In the genomic region with DNA sequence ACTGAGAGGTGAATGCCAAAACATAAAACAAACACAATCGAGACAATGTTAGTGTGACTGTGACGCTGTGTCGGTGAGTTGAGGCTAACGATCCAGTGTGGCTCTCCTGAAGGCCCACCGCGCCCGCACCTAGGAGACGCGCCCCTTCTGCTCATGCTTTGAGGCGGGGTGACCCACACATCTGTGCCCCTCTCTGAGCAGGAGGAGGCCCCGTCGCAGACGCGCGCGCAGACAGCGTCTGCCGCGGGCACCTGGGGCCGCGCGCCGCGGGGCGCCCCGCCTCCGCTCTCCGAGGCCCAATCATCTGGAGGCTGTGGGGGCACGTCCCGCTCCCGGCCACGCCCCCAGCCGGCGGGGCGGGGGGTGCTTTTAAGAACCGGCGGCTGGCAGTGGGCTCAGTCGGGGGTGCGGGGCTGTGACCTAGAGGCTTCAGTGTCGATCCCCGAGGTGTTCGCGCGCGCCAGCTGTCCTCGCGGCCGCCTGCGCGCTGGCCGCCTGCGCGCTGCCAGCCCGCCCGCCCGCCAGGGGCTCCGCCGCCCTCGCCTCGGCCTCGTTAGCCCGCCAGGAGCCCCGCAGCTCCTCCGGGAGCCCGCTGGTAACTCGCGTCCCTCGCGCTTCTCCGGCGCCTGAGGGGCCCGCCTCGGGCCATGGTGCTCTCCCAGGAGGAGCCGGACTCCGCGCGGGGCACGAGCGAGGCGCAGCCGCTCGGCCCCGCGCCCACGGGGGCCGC, we compare ENCODE assay signal across 8 cellular contexts. TPM values are rescaled to one million over a fixed set of nuclear protein-coding genes. Genes with fewer than 3 reads are reported as not detected.
DNase-seq lines count a peak whose midpoint lies in the region; ATAC-seq, FAIRE-seq and TF ChIP-seq lines count a peak whose summit lies in the region.

TSS of gene SLC16A10 (plus strand) at position 398 of the 730 bp plus-strand sequence. CDS start at position 648, 250 bp downstream.

- no peak within 1 kb of the TSS for H3K27ac Mint-ChIP-seq in central memory CD8-positive, alpha-beta T cell (ENCODE audit: low read depth)

- peak within 1 kb of the TSS; percentile 66 for H2AFZ ChIP-seq in HepG2 (ENCODE audit: low read length)

- no peaks in the 10 kb centered on the region for H4K20me1 ChIP-seq in HepG2 (ENCODE audit: insufficient read depth, low read length)

- ATAC-seq in GM18519 (IDR thresholded peaks at IDR 0.05; ENCODE audit: low FRiP score, unreplicated experiment) (peak; percentile 73), HG03039 (IDR thresholded peaks at IDR 0.05; ENCODE audit: unreplicated experiment) (peak; percentile 75), HepG2 (peak; percentile 88)
- peak; percentile 64 for ATAC-seq in central memory CD8-positive, alpha-beta T cell (replicated peaks; ENCODE audit: extremely low read depth, poor library complexity, severe bottlenecking)

- no peaks in the 10 kb centered on the region for H3K27me3 ChIP-seq in HepG2 (ENCODE audit: control insufficient read depth in 1 of 2, insufficient read depth in 2 of 2, low read length in 2 of 2)

- H3K4me3 Mint-ChIP-seq in central memory CD8-positive, alpha-beta T cell: peak within 1 kb of the TSS; percentile 81

- peak; percentile 91 to 94 for TF ChIP-seq POLR2A in HepG2 (IDR thresholded peaks at IDR 0.05; ENCODE audit: insufficient read depth in 1 of 2, low read depth in 2 of 2, low read length in 2 of 2)

- peaks cover 7% of the 10 kb centered on the region for H3K36me3 Mint-ChIP-seq in central memory CD8-positive, alpha-beta T cell (ENCODE audit: insufficient read depth)

- FAIRE-seq in HepG2 (lab: Jason Lieb, UNC): no peak

- H3K4me3 ChIP-seq in HepG2 (replicated peaks in 1 of 3; ENCODE audit: insufficient read depth in 1 of 3, low read depth in 2 of 3, low read length in 3 of 3): peak within 1 kb of the TSS; percentile 67 to 85 (median 85)

- CTCF ChIA-PET in HepG2 (lab: Yijun Ruan, JAX; ENCODE audit: low intra/inter-chr PET ratio, low total read pairs): no interaction called here

- peak within 1 kb of the TSS; percentile 53 for H3K27ac ChIP-seq in HepG2 (ENCODE audit: extremely low read length, insufficient read depth, low read length)

- WGBS in HepG2 (ENCODE audit: low lambda C conversion rate): 0% methylated on average over 10 of the region's 86 CpGs

- in situ Hi-C loops in HepG2 (cut with HindIII; ENCODE audit: extremely low pct_ligation_motif_present, low pct_unique_long_range_greater_than_20kb): no loop called here

- H3K4me2 ChIP-seq in HepG2 (ENCODE audit: low read depth, low read length): peak within 1 kb of the TSS; percentile 87

- BruUV-seq in HepG2 (replicated peaks; lab: Mats Ljungman, UMichigan): no TSS peak

- H3K9ac ChIP-seq in HepG2 (ENCODE audit: insufficient read depth, low read depth, low read length): peak within 1 kb of the TSS; percentile 59

- no peaks in the 10 kb centered on the region for H3K36me3 ChIP-seq in HepG2 (replicated peaks in 1 of 2; ENCODE audit: control insufficient read depth in 1 of 2, insufficient read depth in 2 of 2, low read length in 2 of 2)

- POLR2A ChIA-PET in HepG2 (lab: Yijun Ruan, JAX): interaction anchor here (1.2 kb wide), 1 partner anchor 19 kb away, joined by 4 read pairs; no protein-coding TSS in a partner anchor

- H3K4me1 ChIP-seq in HepG2 (ENCODE audit: insufficient read depth, low read length): peaks cover 45% of the 10 kb centered on the region

- H3K27me3 Mint-ChIP-seq in central memory CD8-positive, alpha-beta T cell: peaks cover 70% of the 10 kb centered on the region

- intact Hi-C loops in HepG2 (cut with micrococcal nuclease; ENCODE audit: unreplicated experiment): loop anchor here (5.0 to 10.0 kb wide), 2 partner anchors 118 to 170 kb away; a partner anchor contains a TSS

- TF ChIP-seq EP300 in HepG2 (IDR thresholded peaks at IDR 0.05; ENCODE audit: low read depth in 2 of 2, low read length in 2 of 2): no peak
- no peak for TF ChIP-seq EP300 in HepG2 (CRISPR knock-in tag; IDR thresholded peaks at IDR 0.05; ENCODE audit: borderline replicate concordance)

- TF ChIP-seq RAD21 in HepG2 (CRISPR knock-in tag; IDR thresholded peaks at IDR 0.05): peak; percentile 61; the same call in 1 of the 2 replicates

- H3K79me2 ChIP-seq in HepG2 (ENCODE audit: insufficient read depth, low read length): peaks cover 18% of the 10 kb centered on the region

- H3K9me3 ChIP-seq in HepG2 (ENCODE audit: low read length): no peaks in the 10 kb centered on the region

- DNase-seq in A172 (ENCODE audit: low spot score): peak; percentile 13
- DNase-seq in NCI-H2107 treated with DMSO at 0.1 percent for 48 hours (lab: John Stamatoyannopoulos, UW; ENCODE audit: unreplicated experiment): peak; percentile 71
- DNase-seq in activated CD4-positive, CD25-positive, alpha-beta regulatory T cell treated with anti-CD3 and anti-CD28 coated beads, Interleukin-2, amount 50 U/mL, for 16 hours (ENCODE audit: low read depth, low spot score): peak; percentile 65
- peak; percentile 25 to 46 for DNase-seq in central memory CD8-positive, alpha-beta T cell (ENCODE audit: low spot score in 2 of 2)
- peak; percentile 65 for DNase-seq in HepG2 (ENCODE audit: low spot score)
- peak; percentile 75 for DNase-seq in stimulated activated CD4-positive, alpha-beta T cell treated with anti-CD3 and anti-CD28 coated beads, Interleukin-4, amount 100 ng/mL, for 24 hours

- no peak for TF ChIP-seq CTCF in HepG2 (CRISPR knock-in tag; IDR thresholded peaks at IDR 0.05)

- H3K4me1 Mint-ChIP-seq in central memory CD8-positive, alpha-beta T cell: peaks cover 15% of the 10 kb centered on the region

- no peaks in the 10 kb centered on the region for H3K9me3 Mint-ChIP-seq in central memory CD8-positive, alpha-beta T cell

TF ChIP-seq in HepG2, 621 proteins besides CTCF, POLR2A, EP300 and RAD21 (continues in another document):
- TF ChIP-seq DMAP1 (CRISPR knock-in tag; IDR thresholded peaks at IDR 0.05): no peak
- TF ChIP-seq, protein P1, sequence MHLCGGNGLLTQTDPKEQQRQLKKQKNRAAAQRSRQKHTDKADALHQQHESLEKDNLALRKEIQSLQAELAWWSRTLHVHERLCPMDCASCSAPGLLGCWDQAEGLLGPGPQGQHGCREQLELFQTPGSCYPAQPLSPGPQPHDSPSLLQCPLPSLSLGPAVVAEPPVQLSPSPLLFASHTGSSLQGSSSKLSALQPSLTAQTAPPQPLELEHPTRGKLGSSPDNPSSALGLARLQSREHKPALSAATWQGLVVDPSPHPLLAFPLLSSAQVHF (CRISPR knock-in tag; IDR thresholded peaks at IDR 0.05): no peak
- TF ChIP-seq, protein P2, sequence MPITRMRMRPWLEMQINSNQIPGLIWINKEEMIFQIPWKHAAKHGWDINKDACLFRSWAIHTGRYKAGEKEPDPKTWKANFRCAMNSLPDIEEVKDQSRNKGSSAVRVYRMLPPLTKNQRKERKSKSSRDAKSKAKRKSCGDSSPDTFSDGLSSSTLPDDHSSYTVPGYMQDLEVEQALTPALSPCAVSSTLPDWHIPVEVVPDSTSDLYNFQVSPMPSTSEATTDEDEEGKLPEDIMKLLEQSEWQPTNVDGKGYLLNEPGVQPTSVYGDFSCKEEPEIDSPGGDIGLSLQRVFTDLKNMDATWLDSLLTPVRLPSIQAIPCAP (CRISPR knock-in tag; IDR thresholded peaks at IDR 0.05; ENCODE audit: low read depth): no peak
- TF ChIP-seq, protein P3, sequence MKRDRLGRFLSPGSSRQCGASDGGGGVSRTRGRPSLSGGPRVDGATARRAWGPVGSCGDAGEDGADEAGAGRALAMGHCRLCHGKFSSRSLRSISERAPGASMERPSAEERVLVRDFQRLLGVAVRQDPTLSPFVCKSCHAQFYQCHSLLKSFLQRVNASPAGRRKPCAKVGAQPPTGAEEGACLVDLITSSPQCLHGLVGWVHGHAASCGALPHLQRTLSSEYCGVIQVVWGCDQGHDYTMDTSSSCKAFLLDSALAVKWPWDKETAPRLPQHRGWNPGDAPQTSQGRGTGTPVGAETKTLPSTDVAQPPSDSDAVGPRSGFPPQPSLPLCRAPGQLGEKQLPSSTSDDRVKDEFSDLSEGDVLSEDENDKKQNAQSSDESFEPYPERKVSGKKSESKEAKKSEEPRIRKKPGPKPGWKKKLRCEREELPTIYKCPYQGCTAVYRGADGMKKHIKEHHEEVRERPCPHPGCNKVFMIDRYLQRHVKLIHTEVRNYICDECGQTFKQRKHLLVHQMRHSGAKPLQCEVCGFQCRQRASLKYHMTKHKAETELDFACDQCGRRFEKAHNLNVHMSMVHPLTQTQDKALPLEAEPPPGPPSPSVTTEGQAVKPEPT (CRISPR knock-in tag; IDR thresholded peaks at IDR 0.05; ENCODE audit: low read depth): no peak
- peak; percentile 79; the same call in 1 of the 2 replicates for TF ChIP-seq ZNF563 (CRISPR knock-in tag; IDR thresholded peaks at IDR 0.05)

RNA-seq across cellular contexts. Expression of gene SLC16A10, which starts in this region (rescaled TPM):
- 0.41 and 2.6 TPM in 2 replicates for total RNA-seq in A172 (2014; rRNA removed; shearing (Covaris generic))
- 11.3 and 20.1 TPM in 2 replicates for total RNA-seq in HepG2 (2016; rRNA removed; fragmentation: Illumina TruSeq; extraction: Trizol)
- 23.5 and 27.5 TPM in 2 replicates for total RNA-seq in HepG2 (2016; cell fraction: cytosol; rRNA removed; fragmentation: Illumina TruSeq; extraction: Trizol; ENCODE audit: low read depth)
- 10.2 and 19.1 TPM in 2 replicates for total RNA-seq in HepG2 (2016; cell fraction: insoluble cytoplasmic fraction; rRNA removed; fragmentation: Illumina TruSeq; extraction: Trizol)
- total RNA-seq in HepG2 (2016; cell fraction: membrane; rRNA removed; fragmentation: Illumina TruSeq; extraction: Trizol): 10.8 and 11.8 TPM in 2 replicates
- 16.5 and 19.2 TPM in 2 replicates for total RNA-seq in HepG2 (2016; cell fraction: nucleus; rRNA removed; fragmentation: Illumina TruSeq; extraction: Trizol)
- polyA plus RNA-seq in HepG2 (2011; rRNA removed): 4.5 and 8.2 TPM in 2 replicates
- 6.4 and 7.7 TPM in 2 replicates for polyA plus RNA-seq in HepG2 (2011; cell fraction: cytosol; rRNA removed)
- 3.4 and 3.6 TPM in 2 replicates for polyA plus RNA-seq in HepG2 (2011; cell fraction: nucleus; rRNA removed)
- polyA plus RNA-seq in HepG2 (2012): 3.2 and 7.8 TPM in 2 replicates
- 1.3 and 1.8 TPM in 2 replicates for polyA plus RNA-seq in HepG2 (2016; cell fraction: cytosol; fragmentation: Illumina TruSeq; extraction: Trizol; ENCODE audit: low read depth)
- 6.8 and 7.5 TPM in 2 replicates for polyA plus RNA-seq in HepG2 (2016; cell fraction: insoluble cytoplasmic fraction; fragmentation: Illumina TruSeq; extraction: Trizol; ENCODE audit: low read depth)
- polyA plus RNA-seq in HepG2 (2016; cell fraction: membrane; fragmentation: Illumina TruSeq; extraction: Trizol; ENCODE audit: low read depth): 2.7 and 2.9 TPM in 2 replicates
- 14.6 and 16.1 TPM in 2 replicates for polyA plus RNA-seq in HepG2 (2016; cell fraction: nucleus; fragmentation: Illumina TruSeq; extraction: Trizol; ENCODE audit: insufficient read depth, low read depth)
- 43.8 TPM in 1 of 2 replicates, not detected in the other for polyA minus RNA-seq in HepG2 (2011; rRNA and poly(A)+ RNA removed; ENCODE audit: low replicate concordance)
- 13.5 and 16.3 TPM in 2 replicates for polyA minus RNA-seq in HepG2 (2011; cell fraction: cytosol; rRNA and poly(A)+ RNA removed)
- 10.4 and 11.1 TPM in 2 replicates for polyA minus RNA-seq in HepG2 (2011; cell fraction: nucleus; rRNA and poly(A)+ RNA removed)

Comparison
In these comparisons a context has a peak if more than half of its experiments do, and no peak if none do; other contexts are left out.
1. Peak in every context shown above with its lines: DNase-seq, ATAC-seq, H3K4me3 ChIP-seq and H3K27ac ChIP-seq.
2. DNase-seq: peak in every context shown above with its lines; median percentile 75 in stimulated activated CD4-positive, alpha-beta T cell treated with anti-CD3 and anti-CD28 coated beads, Interleukin-4, amount 100 ng/mL, for 24 hours; 71 in NCI-H2107 treated with DMSO at 0.1 percent for 48 hours; 65 in activated CD4-positive, CD25-positive, alpha-beta regulatory T cell treated with anti-CD3 and anti-CD28 coated beads, Interleukin-2, amount 50 U/mL, for 16 hours; 65 in HepG2; 36 in central memory CD8-positive, alpha-beta T cell; 13 in A172.